17 cellular contexts compared by ENCODE assay signal in the genomic region with DNA sequence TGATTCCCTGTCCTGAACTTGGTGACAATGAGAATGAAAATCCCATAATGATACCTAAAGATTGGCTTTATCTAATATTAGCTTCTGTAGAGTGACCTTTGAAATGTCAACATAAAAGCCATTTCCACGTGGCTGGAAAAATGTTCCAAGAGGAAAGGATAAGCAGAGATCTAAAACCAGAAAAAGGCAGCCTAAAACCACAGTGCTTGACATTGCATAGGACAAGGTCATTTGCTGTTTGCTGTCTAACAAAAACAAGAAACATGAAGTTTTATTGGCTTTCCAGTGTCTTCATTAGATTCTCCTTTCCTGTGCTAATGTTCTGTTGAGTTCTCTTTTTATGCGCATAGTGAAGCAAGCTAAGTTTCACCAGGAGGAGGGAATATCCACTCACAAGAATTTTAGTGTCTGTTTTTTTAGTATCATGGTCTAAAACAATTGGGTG. TPM values are rescaled to one million over a fixed set of nuclear protein-coding genes. Genes with fewer than 3 reads are reported as not detected.
"Had no signal": no experiment of that assay in that cellular context is flagged by ENCODE, and none has a peak within 500 bp of the region (broad histone marks: within the 10 kb centered on the region; RNA-seq: fewer than 3 reads in every experiment).

No MANE protein-coding gene starts in this region.

- H3K4me1 ChIP-seq: prostate gland had no signal

- ATAC-seq: activated T-cell treated with anti-CD3 and anti-CD28 coated beads, Interleukin-2, amount 50 U/mL, for 4 hours; stimulated activated naive CD8-positive, alpha-beta T cell treated with anti-CD3 and anti-CD28 coated beads, Interleukin-15, Interleukin-2, amounts not matched to agents 100 U/mL and 50 U/mL, for 24 hours had no signal

- H3K4me3 Mint-ChIP-seq: activated CD4-positive, alpha-beta memory T cell treated with anti-CD3 and anti-CD28 coated beads for 36 hours; activated naive CD8-positive, alpha-beta T cell; activated T-cell treated with anti-CD3 and anti-CD28 coated beads, Interleukin-2, amount 50 U/mL, for 4 hours; neural progenitor cell had no signal

- H3K27me3 ChIP-seq: dorsolateral prefrontal cortex, esophagus muscularis mucosa, neural progenitor cell, suprapubic skin, upper lobe of left lung had no signal

- H3K4me3 ChIP-seq: esophagus muscularis mucosa, neural progenitor cell, prostate gland, suprapubic skin, upper lobe of left lung had no signal

- H3K36me3 ChIP-seq: neural progenitor cell, prostate gland, suprapubic skin had no signal

- H3K27ac ChIP-seq: esophagus muscularis mucosa, neural progenitor cell, prostate gland, suprapubic skin, upper lobe of left lung had no signal

- H3K36me3 Mint-ChIP-seq: neural progenitor cell had no signal

- H3K27me3 Mint-ChIP-seq: activated CD4-positive, alpha-beta memory T cell treated with anti-CD3 and anti-CD28 coated beads for 36 hours; activated naive CD8-positive, alpha-beta T cell had no signal

- DNase-seq: activated CD4-positive, alpha-beta memory T cell treated with anti-CD3 and anti-CD28 coated beads for 36 hours; activated effector memory CD4-positive, alpha-beta T cell treated with anti-CD3 and anti-CD28 coated beads, Interleukin-2, amount 50 U/mL, for 16 hours; activated T-cell treated with anti-CD3 and anti-CD28 coated beads, Interleukin-2, amount 50 U/mL, for 4 hours; dorsolateral prefrontal cortex; glutamatergic neuron; stimulated activated CD4-positive, alpha-beta T cell treated with anti-CD3 and anti-CD28 coated beads, Interleukin-4, amount 100 ng/mL, for 1 hour; stimulated activated CD8-positive, alpha-beta memory T cell treated with anti-CD3 and anti-CD28 coated beads, Interleukin-4, amount 100 ng/mL, for 48 hours; stimulated activated naive CD8-positive, alpha-beta T cell treated with anti-CD3 and anti-CD28 coated beads, Interleukin-15, Interleukin-2, amounts not matched to agents 100 U/mL and 50 U/mL, for 24 hours; T1000; upper lobe of left lung had no signal

- H3K9me3 Mint-ChIP-seq: activated CD4-positive, alpha-beta memory T cell treated with anti-CD3 and anti-CD28 coated beads for 36 hours; activated T-cell treated with anti-CD3 and anti-CD28 coated beads, Interleukin-2, amount 50 U/mL, for 4 hours; neural progenitor cell had no signal

- H3K9ac ChIP-seq: neural progenitor cell had no signal

- H3K27ac Mint-ChIP-seq: activated CD4-positive, alpha-beta memory T cell treated with anti-CD3 and anti-CD28 coated beads for 36 hours; activated naive CD8-positive, alpha-beta T cell; neural progenitor cell had no signal

- H3K9me3 ChIP-seq: esophagus muscularis mucosa, prostate gland, suprapubic skin, upper lobe of left lung had no signal

RNA-seq across cellular contexts. Expression of a gene that starts 56.3 kb away (rescaled TPM):
- total RNA-seq: activated CD4-positive, alpha-beta memory T cell treated with anti-CD3 and anti-CD28 coated beads for 36 hours; activated T-cell treated with anti-CD3 and anti-CD28 coated beads, Interleukin-2, amount 50 U/mL, for 4 hours; esophagus muscularis mucosa; fibroblast of villous mesenchyme; lower leg skin; suprapubic skin; upper lobe of left lung had no signal
